In the genomic region with DNA sequence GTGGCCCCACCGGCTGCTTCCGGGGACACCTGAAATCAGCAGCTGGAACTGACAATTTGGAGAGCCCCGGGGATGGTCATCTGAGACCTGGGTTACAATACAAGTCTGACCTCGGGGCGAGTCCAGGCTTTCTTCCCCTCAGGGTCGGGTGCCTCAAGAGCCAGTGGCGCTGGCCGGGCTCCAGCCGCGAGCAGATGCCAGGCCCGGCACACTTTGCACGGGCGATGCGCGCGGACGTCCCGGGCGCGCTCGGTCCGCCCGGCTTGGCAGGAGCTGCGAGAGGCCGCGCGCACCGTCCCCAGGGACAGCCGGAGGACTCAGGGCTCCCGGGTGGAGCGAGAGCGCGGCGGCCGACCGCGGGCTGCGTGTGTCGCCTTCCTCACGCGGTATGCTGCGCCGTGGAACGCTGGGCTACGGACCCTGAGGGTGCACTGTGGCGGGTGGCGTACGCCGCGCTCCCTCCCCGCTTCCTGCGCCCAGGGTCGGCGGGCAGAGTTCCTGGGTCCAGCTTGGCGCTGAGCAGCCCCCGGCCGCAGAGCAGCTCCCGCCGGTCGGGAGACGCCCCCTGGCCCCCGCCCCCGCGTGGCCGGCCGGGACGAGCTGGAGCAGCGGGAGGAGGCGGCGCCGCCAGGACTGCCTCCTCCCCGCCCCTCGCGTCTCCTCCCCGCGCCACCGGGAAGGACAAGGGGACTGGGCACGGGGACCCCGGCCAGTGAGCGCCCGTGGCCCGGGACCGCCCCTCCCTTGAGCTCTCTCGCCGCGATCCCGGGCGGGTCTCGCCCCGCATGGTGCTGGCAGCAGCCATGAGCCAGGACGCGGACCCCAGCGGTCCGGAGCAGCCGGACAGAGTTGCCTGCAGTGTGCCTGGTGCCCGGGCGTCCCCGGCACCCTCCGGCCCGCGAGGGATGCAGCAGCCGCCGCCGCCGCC, we compare ENCODE assay signal across 1 cellular context.
TF ChIP-seq lines count a peak whose summit lies in the region.

Gene RBM20 (plus strand): TSS at position 667 of the 928 bp plus-strand sequence. CDS start 119 bp downstream, at position 786.

TF ChIP-seq in K562, 482 proteins besides CTCF, POLR2A, EP300 and RAD21 (continued from another document):
- TF ChIP-seq YY1 (IDR thresholded peaks at IDR 0.05; ENCODE audit: borderline replicate concordance in 1 of 3, control insufficient read depth in 1 of 3, extremely low read depth in 1 of 3, insufficient read depth in 3 of 3, insufficient read length in 1 of 3, insufficient replicate concordance in 2 of 3, low read depth in 1 of 3, low read length in 2 of 3) (peak in 1 of 3 experiments; percentile 12), CTBP1 (IDR thresholded peaks at IDR 0.05; ENCODE audit: borderline replicate concordance) (peak; percentile 40; the same call in 1 of the 2 replicates), L3MBTL2 (IDR thresholded peaks at IDR 0.05) (no peak), SAP30 (IDR thresholded peaks at IDR 0.05; ENCODE audit: borderline replicate concordance, insufficient read depth, low read depth, low read length, poor library complexity, severe bottlenecking) (peak; percentile 38)
- TF ChIP-seq, protein P1, sequence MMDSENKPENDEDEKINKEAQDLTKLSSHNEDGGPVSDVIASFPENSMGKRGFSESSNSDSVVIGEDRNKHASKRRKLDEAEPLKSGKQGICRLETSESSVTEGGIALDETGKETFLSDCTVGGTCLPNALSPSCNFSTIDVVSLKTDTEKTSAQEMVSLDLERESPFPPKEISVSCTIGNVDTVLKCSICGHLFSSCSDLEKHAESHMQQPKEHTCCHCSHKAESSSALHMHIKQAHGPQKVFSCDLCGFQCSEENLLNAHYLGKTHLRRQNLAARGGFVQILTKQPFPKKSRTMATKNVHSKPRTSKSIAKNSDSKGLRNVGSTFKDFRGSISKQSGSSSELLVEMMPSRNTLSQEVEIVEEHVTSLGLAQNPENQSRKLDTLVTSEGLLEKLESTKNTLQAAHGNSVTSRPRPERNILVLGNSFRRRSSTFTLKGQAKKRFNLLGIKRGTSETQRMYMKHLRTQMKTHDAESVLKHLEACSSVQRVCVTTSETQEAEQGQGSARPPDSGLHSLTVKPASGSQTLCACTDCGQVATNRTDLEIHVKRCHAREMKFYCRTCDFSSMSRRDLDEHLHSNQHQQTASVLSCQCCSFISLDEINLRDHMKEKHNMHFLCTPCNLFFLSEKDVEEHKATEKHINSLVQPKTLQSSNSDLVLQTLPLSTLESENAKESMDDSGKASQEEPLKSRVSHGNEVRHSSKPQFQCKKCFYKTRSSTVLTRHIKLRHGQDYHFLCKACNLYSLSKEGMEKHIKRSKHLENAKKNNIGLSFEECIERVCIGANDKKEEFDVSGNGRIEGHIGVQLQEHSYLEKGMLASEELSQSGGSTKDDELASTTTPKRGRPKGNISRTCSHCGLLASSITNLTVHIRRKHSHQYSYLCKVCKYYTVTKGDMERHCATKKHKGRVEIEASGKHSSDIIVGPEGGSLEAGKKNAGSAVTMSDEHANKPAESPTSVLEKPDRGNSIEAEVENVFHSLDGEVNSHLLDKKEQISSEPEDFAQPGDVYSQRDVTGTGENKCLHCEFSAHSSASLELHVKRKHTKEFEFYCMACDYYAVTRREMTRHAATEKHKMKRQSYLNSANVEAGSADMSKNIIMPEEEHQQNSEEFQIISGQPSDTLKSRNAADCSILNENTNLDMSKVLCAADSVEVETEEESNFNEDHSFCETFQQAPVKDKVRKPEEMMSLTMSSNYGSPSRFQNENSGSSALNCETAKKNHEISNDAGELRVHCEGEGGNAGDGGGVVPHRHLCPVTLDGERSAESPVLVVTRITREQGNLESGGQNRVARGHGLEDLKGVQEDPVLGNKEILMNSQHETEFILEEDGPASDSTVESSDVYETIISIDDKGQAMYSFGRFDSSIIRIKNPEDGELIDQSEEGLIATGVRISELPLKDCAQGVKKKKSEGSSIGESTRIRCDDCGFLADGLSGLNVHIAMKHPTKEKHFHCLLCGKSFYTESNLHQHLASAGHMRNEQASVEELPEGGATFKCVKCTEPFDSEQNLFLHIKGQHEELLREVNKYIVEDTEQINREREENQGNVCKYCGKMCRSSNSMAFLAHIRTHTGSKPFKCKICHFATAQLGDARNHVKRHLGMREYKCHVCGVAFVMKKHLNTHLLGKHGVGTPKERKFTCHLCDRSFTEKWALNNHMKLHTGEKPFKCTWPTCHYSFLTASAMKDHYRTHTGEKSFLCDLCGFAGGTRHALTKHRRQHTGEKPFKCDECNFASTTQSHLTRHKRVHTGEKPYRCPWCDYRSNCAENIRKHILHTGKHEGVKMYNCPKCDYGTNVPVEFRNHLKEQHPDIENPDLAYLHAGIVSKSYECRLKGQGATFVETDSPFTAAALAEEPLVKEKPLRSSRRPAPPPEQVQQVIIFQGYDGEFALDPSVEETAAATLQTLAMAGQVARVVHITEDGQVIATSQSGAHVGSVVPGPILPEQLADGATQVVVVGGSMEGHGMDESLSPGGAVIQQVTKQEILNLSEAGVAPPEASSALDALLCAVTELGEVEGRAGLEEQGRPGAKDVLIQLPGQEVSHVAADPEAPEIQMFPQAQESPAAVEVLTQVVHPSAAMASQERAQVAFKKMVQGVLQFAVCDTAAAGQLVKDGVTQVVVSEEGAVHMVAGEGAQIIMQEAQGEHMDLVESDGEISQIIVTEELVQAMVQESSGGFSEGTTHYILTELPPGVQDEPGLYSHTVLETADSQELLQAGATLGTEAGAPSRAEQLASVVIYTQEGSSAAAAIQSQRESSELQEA (IDR thresholded peaks at IDR 0.05; ENCODE audit: low read depth): no peak
